2 cellular contexts compared by ENCODE assay signal in genomic region chr22:40855960-40856512, GRCh38.
TF ChIP-seq lines count a peak whose summit lies in the region.

No MANE protein-coding gene starts in this region.

TF ChIP-seq in GM12891, 5 proteins besides CTCF, POLR2A, EP300 and RAD21:
- TF ChIP-seq SPI1 (IDR thresholded peaks at IDR 0.05; ENCODE audit: low read depth, low read length) (no peak), PAX5 (IDR thresholded peaks at IDR 0.05; ENCODE audit: insufficient read depth, low read length, severe bottlenecking) (no peak), POU2F2 (IDR thresholded peaks at IDR 0.05; ENCODE audit: low read depth, low read length) (no peak), TAF1 (IDR thresholded peaks at IDR 0.05; ENCODE audit: low read depth, low read length) (no peak), POLR2AphosphoS5 (IDR thresholded peaks at IDR 0.05; ENCODE audit: low read depth, low read length) (no peak; the same call in 1 of the 2 replicates)

TF ChIP-seq in K562, 482 proteins besides CTCF, POLR2A, EP300 and RAD21:
- TF ChIP-seq SIN3A (IDR thresholded peaks at IDR 0.05; ENCODE audit: borderline replicate concordance in 2 of 2, control insufficient read depth in 1 of 2, low read depth in 2 of 2, low read length in 2 of 2) (peak in 1 of 2 experiments; percentile 27; a peak in 1 of 4 replicates), CHD1 (IDR thresholded peaks at IDR 0.05; ENCODE audit: low read length) (peak; percentile 59), PHF8 (IDR thresholded peaks at IDR 0.05; ENCODE audit: borderline replicate concordance, low read length) (peak; percentile 46; the same call in 1 of the 2 replicates), ZC3H4 (CRISPR knock-in tag; IDR thresholded peaks at IDR 0.05; ENCODE audit: borderline replicate concordance) (peak; percentile 81; the same call in 1 of the 2 replicates), ZBTB12 (CRISPR knock-in tag; IDR thresholded peaks at IDR 0.05) (no peak), SMARCA4 (IDR thresholded peaks at IDR 0.05) (0 out of 2 replicates have a peak, but pooled peaks have one; percentile 16), SAP30 (IDR thresholded peaks at IDR 0.05; ENCODE audit: borderline replicate concordance, insufficient read depth, low read depth, low read length, poor library complexity, severe bottlenecking) (peak; percentile 59), HMGN3 (IDR thresholded peaks at IDR 0.05; ENCODE audit: borderline replicate concordance, extremely low read depth, insufficient read length, low read depth, low read length) (peak; percentile 16), ZHX1 (conservative IDR thresholded peaks at IDR 0.05; ENCODE audit: low read length) (no peak), NKRF (IDR thresholded peaks at IDR 0.05; ENCODE audit: borderline replicate concordance) (peak; percentile 73; the same call in 1 of the 2 replicates), MITF (IDR thresholded peaks at IDR 0.05) (no peak), PRDM10 (IDR thresholded peaks at IDR 0.05; ENCODE audit: partially characterized antibody) (peak; percentile 12), BCL6 (CRISPR knock-in tag; IDR thresholded peaks at IDR 0.05) (no peak), ELF2 (CRISPR knock-in tag; IDR thresholded peaks at IDR 0.05) (peak; percentile 12; the same call in 1 of the 2 replicates), EGR1 (conservative IDR thresholded peaks at IDR 0.05) (peak; percentile 75), FOSL1 (tag; conservative IDR thresholded peaks at IDR 0.05) (0 out of 2 replicates have a peak, but pooled peaks have one; percentile 0), BRD4 (IDR thresholded peaks at IDR 0.05) (0 out of 2 replicates have a peak, but pooled peaks have one; percentile 15), MAZ (CRISPR knock-in tag; conservative IDR thresholded peaks at IDR 0.05 in 1 of 2, IDR thresholded peaks at IDR 0.05 in 1 of 2) (0 out of 4 replicates have a peak, but pooled peaks of 1 of the 2 experiments have one; percentile 40), HDAC1 (IDR thresholded peaks at IDR 0.05) (peak in 1 of 2 experiments; percentile 84; a peak in 2 of 4 replicates), SUPT5H (IDR thresholded peaks at IDR 0.05) (0 out of 2 replicates have a peak, but pooled peaks have one; percentile 60)
- TF ChIP-seq, protein P1, sequence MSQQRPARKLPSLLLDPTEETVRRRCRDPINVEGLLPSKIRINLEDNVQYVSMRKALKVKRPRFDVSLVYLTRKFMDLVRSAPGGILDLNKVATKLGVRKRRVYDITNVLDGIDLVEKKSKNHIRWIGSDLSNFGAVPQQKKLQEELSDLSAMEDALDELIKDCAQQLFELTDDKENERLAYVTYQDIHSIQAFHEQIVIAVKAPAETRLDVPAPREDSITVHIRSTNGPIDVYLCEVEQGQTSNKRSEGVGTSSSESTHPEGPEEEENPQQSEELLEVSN (IDR thresholded peaks at IDR 0.05; ENCODE audit: borderline replicate concordance in 1 of 2, extremely low read depth in 1 of 2, insufficient read depth in 1 of 2, insufficient read length in 1 of 2, low read depth in 1 of 2, low read length in 1 of 2, poor library complexity in 1 of 2, severe bottlenecking in 1 of 2), result peak in 1 of 2 experiments; percentile 14
- TF ChIP-seq, protein P2, sequence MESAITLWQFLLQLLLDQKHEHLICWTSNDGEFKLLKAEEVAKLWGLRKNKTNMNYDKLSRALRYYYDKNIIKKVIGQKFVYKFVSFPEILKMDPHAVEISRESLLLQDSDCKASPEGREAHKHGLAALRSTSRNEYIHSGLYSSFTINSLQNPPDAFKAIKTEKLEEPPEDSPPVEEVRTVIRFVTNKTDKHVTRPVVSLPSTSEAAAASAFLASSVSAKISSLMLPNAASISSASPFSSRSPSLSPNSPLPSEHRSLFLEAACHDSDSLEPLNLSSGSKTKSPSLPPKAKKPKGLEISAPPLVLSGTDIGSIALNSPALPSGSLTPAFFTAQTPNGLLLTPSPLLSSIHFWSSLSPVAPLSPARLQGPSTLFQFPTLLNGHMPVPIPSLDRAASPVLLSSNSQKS (CRISPR knock-in tag; IDR thresholded peaks at IDR 0.05), result no peak
- TF ChIP-seq, protein P3, sequence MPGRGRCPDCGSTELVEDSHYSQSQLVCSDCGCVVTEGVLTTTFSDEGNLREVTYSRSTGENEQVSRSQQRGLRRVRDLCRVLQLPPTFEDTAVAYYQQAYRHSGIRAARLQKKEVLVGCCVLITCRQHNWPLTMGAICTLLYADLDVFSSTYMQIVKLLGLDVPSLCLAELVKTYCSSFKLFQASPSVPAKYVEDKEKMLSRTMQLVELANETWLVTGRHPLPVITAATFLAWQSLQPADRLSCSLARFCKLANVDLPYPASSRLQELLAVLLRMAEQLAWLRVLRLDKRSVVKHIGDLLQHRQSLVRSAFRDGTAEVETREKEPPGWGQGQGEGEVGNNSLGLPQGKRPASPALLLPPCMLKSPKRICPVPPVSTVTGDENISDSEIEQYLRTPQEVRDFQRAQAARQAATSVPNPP (IDR thresholded peaks at IDR 0.05; ENCODE audit: borderline replicate concordance, insufficient read depth, insufficient read length), result no peak
- TF ChIP-seq, protein P4, sequence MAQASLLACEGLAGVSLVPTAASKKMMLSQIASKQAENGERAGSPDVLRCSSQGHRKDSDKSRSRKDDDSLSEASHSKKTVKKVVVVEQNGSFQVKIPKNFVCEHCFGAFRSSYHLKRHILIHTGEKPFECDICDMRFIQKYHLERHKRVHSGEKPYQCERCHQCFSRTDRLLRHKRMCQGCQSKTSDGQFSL (CRISPR knock-in tag; IDR thresholded peaks at IDR 0.05), result peak; percentile 81
- TF ChIP-seq, protein P4 (tag; IDR thresholded peaks at IDR 0.05), result no peak
TF ChIP-seq in K562: peak in this region for 18.
